11 cellular contexts compared by ENCODE assay signal in the genomic region with DNA sequence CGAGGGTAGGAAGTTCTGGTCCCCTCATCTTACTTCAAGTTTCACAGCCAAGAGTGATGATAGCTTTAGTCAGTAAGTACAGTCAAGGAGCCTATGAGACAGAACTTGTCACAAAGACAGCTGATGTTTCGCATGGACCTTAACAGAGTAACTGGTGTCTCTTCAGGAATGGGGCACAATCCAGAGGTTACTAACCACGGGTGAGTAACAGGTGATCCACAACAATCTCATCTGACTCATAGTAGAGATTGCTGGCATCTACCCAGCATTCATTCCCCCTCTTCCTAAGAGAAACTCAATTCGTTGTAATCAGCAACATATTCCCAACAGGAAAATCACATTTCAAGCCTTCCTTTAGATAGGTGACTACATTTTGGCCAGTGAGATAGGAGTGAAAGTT.
A peak's percentile ranks its signal among the peaks of the same experiment; 100 is the strongest.
DNase-seq lines count a peak whose midpoint lies in the region; ATAC-seq and TF ChIP-seq lines count a peak whose summit lies in the region.
"Had no signal": no experiment of that assay in that cellular context is flagged by ENCODE, and none has a peak within 500 bp of the region (broad histone marks: within the 10 kb centered on the region; RNA-seq: fewer than 3 reads in every experiment).

No MANE protein-coding gene starts in this region.

- TF ChIP-seq CTCF in HFFc6 (IDR thresholded peaks at IDR 0.05) = no peak

- H2BK5ac ChIP-seq in trophoblast cell (ENCODE audit: low read depth, low read length, poor library complexity) = no peak overlapping the region

- no peak overlapping the region for H4K12ac ChIP-seq in trophoblast cell (ENCODE audit: low read depth, low read length)

- no peak overlapping the region for H2BK120ac ChIP-seq in trophoblast cell (ENCODE audit: insufficient read depth, low read length, poor library complexity)

- no peaks in the 10 kb centered on the region for H3K79me1 ChIP-seq in trophoblast cell (ENCODE audit: low read length)

- WGBS in trophoblast cell (ENCODE audit: extremely low coverage, insufficient coverage, insufficient read length) = no CpG with 5 or more reads among the region's 4 CpGs

- peaks cover 50% of the 10 kb centered on the region for H3K4me1 Mint-ChIP-seq in HFFc6 (ENCODE audit: low read depth)

- no peak overlapping the region for H3K23ac ChIP-seq in trophoblast cell (ENCODE audit: low read length)

- H3K27me3 ChIP-seq in adipocyte (replicated peaks; ENCODE audit: control insufficient read depth, insufficient read depth, low read length) (no peaks in the 10 kb centered on the region), trophoblast cell (ENCODE audit: insufficient read depth, low read length) (no peaks in the 10 kb centered on the region)
- H3K27me3 ChIP-seq: sigmoid colon had no signal

- H2BK12ac ChIP-seq in trophoblast cell (ENCODE audit: low read length) = no peak overlapping the region

- no peak overlapping the region for H3K4ac ChIP-seq in trophoblast cell (ENCODE audit: low read depth, low read length)

- no peak overlapping the region for H4K8ac ChIP-seq in trophoblast cell (ENCODE audit: low read depth, low read length)

- no peaks in the 10 kb centered on the region; the same call in 1 of the 2 replicates for H3K27me3 Mint-ChIP-seq in HFFc6 (ENCODE audit: insufficient read depth)

- DNase-seq in ACHN = peak; percentile 23
- DNase-seq in HFFc6 = peak; percentile 80
- DNase-seq in adipocyte (ENCODE audit: low read depth) = peak; percentile 35
- peak; percentile 79 for DNase-seq in kidney glomerular epithelial cell (lab: John Stamatoyannopoulos, UW)
- DNase-seq in Kasumi-1 (lab: John Stamatoyannopoulos, UW) = no peak
- DNase-seq in trophoblast cell = no peak
- DNase-seq: activated naive CD4-positive, alpha-beta T cell treated with anti-CD3 and anti-CD28 coated beads, Interleukin-2, amount 50 U/mL, for 16 hours; NCI-H1105 treated with DMSO at 0.1 percent for 48 hours; sigmoid colon had no signal

- H3K9me3 ChIP-seq in adipocyte (ENCODE audit: control insufficient read depth, low read length) (no peaks in the 10 kb centered on the region), trophoblast cell (ENCODE audit: insufficient read depth, low read depth, low read length) (no peaks in the 10 kb centered on the region)
- H3K9me3 ChIP-seq: sigmoid colon had no signal

- H3K18ac ChIP-seq in trophoblast cell (ENCODE audit: low read length) = no peak overlapping the region

- H3K9me3 Mint-ChIP-seq in HFFc6 = peaks cover 7% of the 10 kb centered on the region

- ATAC-seq in GM18909 (IDR thresholded peaks at IDR 0.05; ENCODE audit: poor library complexity, unreplicated experiment) (no peak), HG02840 (IDR thresholded peaks at IDR 0.05; ENCODE audit: low FRiP score, unreplicated experiment) (no peak)

- peaks cover 7% of the 10 kb centered on the region for H3K36me3 Mint-ChIP-seq in HFFc6 (ENCODE audit: low read depth)

- H3K9ac ChIP-seq in adipocyte (ENCODE audit: low read length) (no peak overlapping the region), trophoblast cell (ENCODE audit: low read length) (no peak overlapping the region)

- no peak overlapping the region for H4K91ac ChIP-seq in trophoblast cell (ENCODE audit: low read depth, low read length)

- H3K79me2 ChIP-seq in trophoblast cell (ENCODE audit: control insufficient read depth, insufficient read depth, low read length, poor library complexity) = no peaks in the 10 kb centered on the region

- H3K4me2 ChIP-seq in trophoblast cell (ENCODE audit: low read length) = no peak overlapping the region

- peak overlapping the region; percentile 80 for H3K27ac Mint-ChIP-seq in HFFc6

- H3K36me3 ChIP-seq in adipocyte (ENCODE audit: control insufficient read depth, insufficient read depth, low read length, severe bottlenecking) = no peaks in the 10 kb centered on the region
- no peaks in the 10 kb centered on the region for H3K36me3 ChIP-seq in trophoblast cell (ENCODE audit: control insufficient read depth in 1 of 2, insufficient read depth in 2 of 2, low read length in 2 of 2)
- H3K36me3 ChIP-seq: sigmoid colon had no signal

- H2AFZ ChIP-seq in trophoblast cell (ENCODE audit: insufficient read depth, low read length, poor library complexity) = no peak overlapping the region

- in situ Hi-C loops in ACHN (cut with HindIII; ENCODE audit: low pct_ligation_motif_present, low pct_unique_long_range_greater_than_20kb, low sequenced_read_pairs) = no loop called here

- H3K14ac ChIP-seq in trophoblast cell (ENCODE audit: low read length) = no peak overlapping the region

- H3K4me3 ChIP-seq in adipocyte (ENCODE audit: low read length) = no peak overlapping the region
- no peak overlapping the region for H3K4me3 ChIP-seq in trophoblast cell (ENCODE audit: low read depth, low read length)
- H3K4me3 ChIP-seq: sigmoid colon had no signal

- no peak overlapping the region for H2AK5ac ChIP-seq in trophoblast cell (ENCODE audit: low read length)

- peak overlapping the region; percentile 65 for H3K4me3 Mint-ChIP-seq in HFFc6

- H3K27ac ChIP-seq in trophoblast cell (ENCODE audit: low read depth, low read length) = no peak overlapping the region

- peaks cover 42% of the 10 kb centered on the region for H3K4me1 ChIP-seq in adipocyte (ENCODE audit: control insufficient read depth, insufficient read depth, low read length)
- no peaks in the 10 kb centered on the region for H3K4me1 ChIP-seq in trophoblast cell (ENCODE audit: control insufficient read depth in 1 of 2, insufficient read depth in 2 of 2, low read length in 2 of 2)

Comparison
In these comparisons a context has a peak if more than half of its experiments do, and no peak if none do; other contexts are left out.
1. DNase-seq: peak in ACHN (single experiment), HFFc6 (single experiment), adipocyte (single experiment) and kidney glomerular epithelial cell (single experiment); none in Kasumi-1 (0 of 2) and trophoblast cell (0 of 2).